ENCODE assay signal across 33 cellular contexts in genomic region chrY:7288611-7289010, GRCh38.
DNase-seq lines count a peak whose midpoint lies in the region; ATAC-seq and TF ChIP-seq lines count a peak whose summit lies in the region.
"Had no signal": no experiment of that assay in that cellular context is flagged by ENCODE, and none has a peak within 500 bp of the region (broad histone marks: within the 10 kb centered on the region; RNA-seq: fewer than 3 reads in every experiment).

No MANE protein-coding gene starts in this region.

- no peaks in the 10 kb centered on the region for H3K9me3 Mint-ChIP-seq in activated naive CD4-positive, alpha-beta T cell treated with anti-CD3 and anti-CD28 coated beads, Interleukin-2, amount 50 U/mL, for 72 hours
- H3K9me3 Mint-ChIP-seq in dendritic cell treated with granulocyte-macrophage colony-stimulating factor and Interleukin-4, amounts not matched to agents 40 ng/mL and 50 ng/mL, for 4 days, result no peaks in the 10 kb centered on the region
- no peaks in the 10 kb centered on the region for H3K9me3 Mint-ChIP-seq in stimulated activated effector memory CD8-positive, alpha-beta T cell treated with anti-CD3 and anti-CD28 coated beads, Interleukin-12 subunit alpha, Interleukin-12 subunit beta, amount 100 ng/mL, for 72 hours
- H3K9me3 Mint-ChIP-seq: endodermal cell, memory B cell, neural progenitor cell, type B pancreatic cell had no signal

- DNase-seq in activated naive CD4-positive, alpha-beta T cell treated with anti-CD3 and anti-CD28 coated beads, Interleukin-2, amount 50 U/mL, for 72 hours (ENCODE audit: low spot score in 2 of 2), result no peak
- no peak for DNase-seq in activated naive CD4-positive, alpha-beta T cell (lab: John Stamatoyannopoulos, UW)
- DNase-seq in T-helper 17 cell (no peak), NCI-H345 (lab: John Stamatoyannopoulos, UW) (no peak), GM13976 (ENCODE audit: low spot score) (no peak)
- no peak for DNase-seq in stimulated activated effector memory CD8-positive, alpha-beta T cell treated with anti-CD3 and anti-CD28 coated beads, Interleukin-12 subunit alpha, Interleukin-12 subunit beta, amount 100 ng/mL, for 72 hours (ENCODE audit: low spot score in 2 of 2)
- DNase-seq: activated CD4-positive, alpha-beta T cell treated with anti-CD3 and anti-CD28 coated beads, Interleukin-2, amount 50 U/mL, for 4 hours; activated gamma-delta T cell treated with Interleukin-2 at 50 U/mL for 16 hours; activated T-cell treated with anti-CD3 and anti-CD28 coated beads for 4 hours; COR-L47; endodermal cell; esophagus squamous epithelium; HCEC 1CT; hippocampal formation; left cardiac atrium; MG63; NCI-H1417; NCI-H2081 treated with DMSO at 0.1 percent for 48 hours; NCI-H446; NCI-H774; posterior cingulate gyrus; right lobe of liver; RPMI8226; stimulated activated CD4-positive, alpha-beta T cell treated with anti-CD3 and anti-CD28 coated beads, Interleukin-4, amount 100 ng/mL, for 1 hour; substantia nigra had no signal

- H3K4me1 Mint-ChIP-seq in T-helper 17 cell, result peaks cover 27% of the 10 kb centered on the region
- peaks cover 54% of the 10 kb centered on the region for H3K4me1 Mint-ChIP-seq in dendritic cell treated with granulocyte-macrophage colony-stimulating factor and Interleukin-4, amounts not matched to agents 40 ng/mL and 50 ng/mL, for 4 days (ENCODE audit: low read depth)
- H3K4me1 Mint-ChIP-seq in stimulated activated effector memory CD8-positive, alpha-beta T cell treated with anti-CD3 and anti-CD28 coated beads, Interleukin-12 subunit alpha, Interleukin-12 subunit beta, amount 100 ng/mL, for 72 hours, result peaks cover 49% of the 10 kb centered on the region
- H3K4me1 Mint-ChIP-seq: endodermal cell, neural progenitor cell had no signal

- no peaks in the 10 kb centered on the region for H3K27me3 Mint-ChIP-seq in T-helper 17 cell
- no peaks in the 10 kb centered on the region for H3K27me3 Mint-ChIP-seq in dendritic cell treated with granulocyte-macrophage colony-stimulating factor and Interleukin-4, amounts not matched to agents 40 ng/mL and 50 ng/mL, for 4 days
- H3K27me3 Mint-ChIP-seq: memory B cell, type B pancreatic cell had no signal

- H3K27ac Mint-ChIP-seq in activated naive CD4-positive, alpha-beta T cell treated with anti-CD3 and anti-CD28 coated beads, Interleukin-2, amount 50 U/mL, for 72 hours, result peak overlapping the region; percentile 29 to 61
- H3K27ac Mint-ChIP-seq in T-helper 17 cell, result peak overlapping the region; percentile 90
- H3K27ac Mint-ChIP-seq in dendritic cell treated with granulocyte-macrophage colony-stimulating factor and Interleukin-4, amounts not matched to agents 40 ng/mL and 50 ng/mL, for 4 days, result peak overlapping the region; percentile 61
- peak overlapping the region; percentile 88 for H3K27ac Mint-ChIP-seq in stimulated activated effector memory CD8-positive, alpha-beta T cell treated with anti-CD3 and anti-CD28 coated beads, Interleukin-12 subunit alpha, Interleukin-12 subunit beta, amount 100 ng/mL, for 72 hours
- H3K27ac Mint-ChIP-seq: endodermal cell, neural progenitor cell, type B pancreatic cell had no signal

- intact Hi-C loops in dendritic cell treated with granulocyte-macrophage colony-stimulating factor and Interleukin-4, amounts not matched to agents 40 ng/mL and 50 ng/mL, for 4 days (cut with micrococcal nuclease), result no loop called here

- peaks cover 14 to 23% of the 10 kb centered on the region in 2 donors for H3K36me3 Mint-ChIP-seq in activated naive CD4-positive, alpha-beta T cell treated with anti-CD3 and anti-CD28 coated beads, Interleukin-2, amount 50 U/mL, for 72 hours
- no peaks in the 10 kb centered on the region for H3K36me3 Mint-ChIP-seq in T-helper 17 cell (ENCODE audit: low read depth)
- peaks cover 81% of the 10 kb centered on the region for H3K36me3 Mint-ChIP-seq in dendritic cell treated with granulocyte-macrophage colony-stimulating factor and Interleukin-4, amounts not matched to agents 40 ng/mL and 50 ng/mL, for 4 days (ENCODE audit: low read depth)
- H3K36me3 Mint-ChIP-seq in stimulated activated effector memory CD8-positive, alpha-beta T cell treated with anti-CD3 and anti-CD28 coated beads, Interleukin-12 subunit alpha, Interleukin-12 subunit beta, amount 100 ng/mL, for 72 hours, result peaks cover 73% of the 10 kb centered on the region
- H3K36me3 Mint-ChIP-seq: neural progenitor cell, type B pancreatic cell had no signal

- in situ Hi-C loops in GM13976 (cut with MboI; ENCODE audit: low sequenced_read_pairs, unreplicated experiment), result no loop called here

- H3K4me3 Mint-ChIP-seq in T-helper 17 cell, result no peak overlapping the region
- no peak overlapping the region for H3K4me3 Mint-ChIP-seq in dendritic cell treated with granulocyte-macrophage colony-stimulating factor and Interleukin-4, amounts not matched to agents 40 ng/mL and 50 ng/mL, for 4 days
- peak overlapping the region; percentile 67 for H3K4me3 Mint-ChIP-seq in stimulated activated effector memory CD8-positive, alpha-beta T cell treated with anti-CD3 and anti-CD28 coated beads, Interleukin-12 subunit alpha, Interleukin-12 subunit beta, amount 100 ng/mL, for 72 hours
- H3K4me3 Mint-ChIP-seq: endodermal cell, memory B cell, neural progenitor cell, type B pancreatic cell had no signal

- no peak for ATAC-seq in activated naive CD4-positive, alpha-beta T cell treated with anti-CD3 and anti-CD28 coated beads, Interleukin-2, amount 50 U/mL, for 72 hours
- ATAC-seq in T-helper 17 cell (no peak), HG03175 (IDR thresholded peaks at IDR 0.05; ENCODE audit: unreplicated experiment) (no peak)
- no peak for ATAC-seq in stimulated activated effector memory CD8-positive, alpha-beta T cell treated with anti-CD3 and anti-CD28 coated beads, Interleukin-12 subunit alpha, Interleukin-12 subunit beta, amount 100 ng/mL, for 72 hours
- ATAC-seq: gastroesophageal sphincter, K562, right lobe of liver had no signal

- H3K9me3 ChIP-seq in T-helper 17 cell (ENCODE audit: control insufficient read depth, low read length, poor library complexity, severe bottlenecking), result no peaks in the 10 kb centered on the region
- H3K9me3 ChIP-seq: breast epithelium, esophagus squamous epithelium, gastroesophageal sphincter, MG63, right lobe of liver had no signal

- no peak for TF ChIP-seq CTCF in GM13976 (IDR thresholded peaks at IDR 0.05; ENCODE audit: borderline replicate concordance, control extremely low read depth, extremely low read depth, insufficient read depth, missing control alignments)
